ENCODE assay signal across 11 cellular contexts in genomic region chr17:19669680-19670079, GRCh38. TPM values are rescaled to one million over a fixed set of nuclear protein-coding genes. Genes with fewer than 3 reads are reported as not detected.
"Had no signal": no experiment of that assay in that cellular context is flagged by ENCODE, and none has a peak within 500 bp of the region (broad histone marks: within the 10 kb centered on the region; RNA-seq: fewer than 3 reads in every experiment).

No MANE protein-coding gene starts in this region.

RNA-seq across cellular contexts. Expression of gene SLC47A2, which starts 46.7 kb away (rescaled TPM):
- total RNA-seq: natural killer cell, osteoblast, pancreas, posterior vena cava, prostate gland, pulmonary artery endothelial cell, right atrium auricular region, sciatic nerve, smooth muscle cell, spleen, upper lobe of right lung had no signal
